In genomic region chr11:25529572-25529971, GRCh38 we compare ENCODE assay signal across 9 cellular contexts.
"Had no signal": no experiment of that assay in that cellular context is flagged by ENCODE, and none has a peak within 500 bp of the region (broad histone marks: within the 10 kb centered on the region; RNA-seq: fewer than 3 reads in every experiment).

No MANE protein-coding gene starts in this region.

- H3K4me3 Mint-ChIP-seq: HFFc6 had no signal

- H3K27ac ChIP-seq: GM23248 had no signal

- FAIRE-seq: HTR-8/SVneo, K562 had no signal

- H3K9me3 ChIP-seq: HAP-1 had no signal

- H3K27ac Mint-ChIP-seq: HFFc6 had no signal

- ATAC-seq: HCT116, K562 had no signal

- H3K4me3 ChIP-seq: GM23248, HAP-1, K562 had no signal

- DNase-seq: GM23248, H7, HFFc6, IMR-90, KG1 had no signal

- H3K36me3 ChIP-seq: HAP-1 had no signal
